1 cellular context compared by ENCODE assay signal in the genomic region with DNA sequence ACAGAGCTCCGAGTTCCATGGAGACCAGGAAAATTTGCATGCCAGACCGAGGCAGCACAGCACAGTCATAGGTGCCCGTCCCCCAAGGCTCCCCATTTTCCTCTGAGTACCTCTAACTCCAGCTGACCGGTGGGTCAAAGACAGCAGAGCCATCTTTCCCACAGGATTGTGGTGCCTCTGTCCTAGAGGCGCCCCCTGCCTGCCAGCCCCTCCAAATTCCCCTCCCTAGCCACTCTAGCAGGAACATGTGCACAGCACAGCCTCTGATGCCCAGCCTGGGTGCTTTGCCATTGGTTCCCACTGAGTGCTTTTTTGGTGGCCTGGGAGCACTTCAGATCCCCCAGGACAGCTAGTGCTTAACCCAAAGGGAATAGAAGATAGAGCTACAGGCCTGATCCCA.
TF ChIP-seq lines count a peak whose summit lies in the region.

No MANE protein-coding gene starts in this region.

TF ChIP-seq in GM23338, 12 proteins besides CTCF, POLR2A, EP300 and RAD21 (continued from another document):
- TF ChIP-seq REST (IDR thresholded peaks at IDR 0.05; ENCODE audit: unreplicated experiment), result no peak
- TF ChIP-seq, protein P1, sequence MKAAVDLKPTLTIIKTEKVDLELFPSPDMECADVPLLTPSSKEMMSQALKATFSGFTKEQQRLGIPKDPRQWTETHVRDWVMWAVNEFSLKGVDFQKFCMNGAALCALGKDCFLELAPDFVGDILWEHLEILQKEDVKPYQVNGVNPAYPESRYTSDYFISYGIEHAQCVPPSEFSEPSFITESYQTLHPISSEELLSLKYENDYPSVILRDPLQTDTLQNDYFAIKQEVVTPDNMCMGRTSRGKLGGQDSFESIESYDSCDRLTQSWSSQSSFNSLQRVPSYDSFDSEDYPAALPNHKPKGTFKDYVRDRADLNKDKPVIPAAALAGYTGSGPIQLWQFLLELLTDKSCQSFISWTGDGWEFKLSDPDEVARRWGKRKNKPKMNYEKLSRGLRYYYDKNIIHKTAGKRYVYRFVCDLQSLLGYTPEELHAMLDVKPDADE (IDR thresholded peaks at IDR 0.05), result no peak
- TF ChIP-seq EZH2 (IDR thresholded peaks at IDR 0.05; ENCODE audit: low read depth, unreplicated experiment), result no peak
- TF ChIP-seq, protein P2, sequence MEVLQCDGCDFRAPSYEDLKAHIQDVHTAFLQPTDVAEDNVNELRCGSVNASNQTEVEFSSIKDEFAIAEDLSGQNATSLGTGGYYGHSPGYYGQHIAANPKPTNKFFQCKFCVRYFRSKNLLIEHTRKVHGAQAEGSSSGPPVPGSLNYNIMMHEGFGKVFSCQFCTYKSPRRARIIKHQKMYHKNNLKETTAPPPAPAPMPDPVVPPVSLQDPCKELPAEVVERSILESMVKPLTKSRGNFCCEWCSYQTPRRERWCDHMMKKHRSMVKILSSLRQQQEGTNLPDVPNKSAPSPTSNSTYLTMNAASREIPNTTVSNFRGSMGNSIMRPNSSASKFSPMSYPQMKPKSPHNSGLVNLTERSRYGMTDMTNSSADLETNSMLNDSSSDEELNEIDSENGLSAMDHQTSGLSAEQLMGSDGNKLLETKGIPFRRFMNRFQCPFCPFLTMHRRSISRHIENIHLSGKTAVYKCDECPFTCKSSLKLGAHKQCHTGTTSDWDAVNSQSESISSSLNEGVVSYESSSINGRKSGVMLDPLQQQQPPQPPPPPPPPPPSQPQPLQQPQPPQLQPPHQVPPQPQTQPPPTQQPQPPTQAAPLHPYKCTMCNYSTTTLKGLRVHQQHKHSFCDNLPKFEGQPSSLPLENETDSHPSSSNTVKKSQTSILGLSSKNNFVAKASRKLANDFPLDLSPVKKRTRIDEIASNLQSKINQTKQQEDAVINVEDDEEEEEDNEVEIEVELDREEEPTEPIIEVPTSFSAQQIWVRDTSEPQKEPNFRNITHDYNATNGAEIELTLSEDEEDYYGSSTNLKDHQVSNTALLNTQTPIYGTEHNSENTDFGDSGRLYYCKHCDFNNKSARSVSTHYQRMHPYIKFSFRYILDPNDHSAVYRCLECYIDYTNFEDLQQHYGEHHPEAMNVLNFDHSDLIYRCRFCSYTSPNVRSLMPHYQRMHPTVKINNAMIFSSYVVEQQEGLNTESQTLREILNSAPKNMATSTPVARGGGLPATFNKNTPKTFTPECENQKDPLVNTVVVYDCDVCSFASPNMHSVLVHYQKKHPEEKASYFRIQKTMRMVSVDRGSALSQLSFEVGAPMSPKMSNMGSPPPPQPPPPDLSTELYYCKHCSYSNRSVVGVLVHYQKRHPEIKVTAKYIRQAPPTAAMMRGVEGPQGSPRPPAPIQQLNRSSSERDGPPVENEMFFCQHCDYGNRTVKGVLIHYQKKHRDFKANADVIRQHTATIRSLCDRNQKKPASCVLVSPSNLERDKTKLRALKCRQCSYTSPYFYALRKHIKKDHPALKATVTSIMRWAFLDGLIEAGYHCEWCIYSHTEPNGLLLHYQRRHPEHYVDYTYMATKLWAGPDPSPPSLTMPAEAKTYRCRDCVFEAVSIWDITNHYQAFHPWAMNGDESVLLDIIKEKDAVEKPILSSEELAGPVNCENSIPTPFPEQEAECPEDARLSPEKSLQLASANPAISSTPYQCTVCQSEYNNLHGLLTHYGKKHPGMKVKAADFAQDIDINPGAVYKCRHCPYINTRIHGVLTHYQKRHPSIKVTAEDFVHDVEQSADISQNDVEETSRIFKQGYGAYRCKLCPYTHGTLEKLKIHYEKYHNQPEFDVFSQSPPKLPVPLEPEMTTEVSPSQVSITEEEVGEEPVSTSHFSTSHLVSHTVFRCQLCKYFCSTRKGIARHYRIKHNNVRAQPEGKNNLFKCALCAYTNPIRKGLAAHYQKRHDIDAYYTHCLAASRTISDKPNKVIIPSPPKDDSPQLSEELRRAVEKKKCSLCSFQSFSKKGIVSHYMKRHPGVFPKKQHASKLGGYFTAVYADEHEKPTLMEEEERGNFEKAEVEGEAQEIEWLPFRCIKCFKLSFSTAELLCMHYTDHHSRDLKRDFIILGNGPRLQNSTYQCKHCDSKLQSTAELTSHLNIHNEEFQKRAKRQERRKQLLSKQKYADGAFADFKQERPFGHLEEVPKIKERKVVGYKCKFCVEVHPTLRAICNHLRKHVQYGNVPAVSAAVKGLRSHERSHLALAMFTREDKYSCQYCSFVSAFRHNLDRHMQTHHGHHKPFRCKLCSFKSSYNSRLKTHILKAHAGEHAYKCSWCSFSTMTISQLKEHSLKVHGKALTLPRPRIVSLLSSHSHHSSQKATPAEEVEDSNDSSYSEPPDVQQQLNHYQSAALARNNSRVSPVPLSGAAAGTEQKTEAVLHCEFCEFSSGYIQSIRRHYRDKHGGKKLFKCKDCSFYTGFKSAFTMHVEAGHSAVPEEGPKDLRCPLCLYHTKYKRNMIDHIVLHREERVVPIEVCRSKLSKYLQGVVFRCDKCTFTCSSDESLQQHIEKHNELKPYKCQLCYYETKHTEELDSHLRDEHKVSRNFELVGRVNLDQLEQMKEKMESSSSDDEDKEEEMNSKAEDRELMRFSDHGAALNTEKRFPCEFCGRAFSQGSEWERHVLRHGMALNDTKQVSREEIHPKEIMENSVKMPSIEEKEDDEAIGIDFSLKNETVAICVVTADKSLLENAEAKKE (CRISPR knock-in tag; IDR thresholded peaks at IDR 0.05), result no peak
- no peak for TF ChIP-seq STAT1 (IDR thresholded peaks at IDR 0.05; ENCODE audit: unreplicated experiment)
- no peak for TF ChIP-seq EZH2phosphoT487 (IDR thresholded peaks at IDR 0.05; ENCODE audit: unreplicated experiment)
- no peak for TF ChIP-seq JUNB (IDR thresholded peaks at IDR 0.05; ENCODE audit: unreplicated experiment)
- no peak for TF ChIP-seq POLR2AphosphoS5 (IDR thresholded peaks at IDR 0.05; ENCODE audit: low read depth)
- no peak for TF ChIP-seq ZNF331 (CRISPR knock-in tag; IDR thresholded peaks at IDR 0.05; ENCODE audit: low read depth)
- TF ChIP-seq NANOG (IDR thresholded peaks at IDR 0.05; ENCODE audit: borderline replicate concordance), result no peak
- TF ChIP-seq CREB1 (CRISPR knock-in tag; IDR thresholded peaks at IDR 0.05; ENCODE audit: low read depth), result no peak
